In the genomic region with DNA sequence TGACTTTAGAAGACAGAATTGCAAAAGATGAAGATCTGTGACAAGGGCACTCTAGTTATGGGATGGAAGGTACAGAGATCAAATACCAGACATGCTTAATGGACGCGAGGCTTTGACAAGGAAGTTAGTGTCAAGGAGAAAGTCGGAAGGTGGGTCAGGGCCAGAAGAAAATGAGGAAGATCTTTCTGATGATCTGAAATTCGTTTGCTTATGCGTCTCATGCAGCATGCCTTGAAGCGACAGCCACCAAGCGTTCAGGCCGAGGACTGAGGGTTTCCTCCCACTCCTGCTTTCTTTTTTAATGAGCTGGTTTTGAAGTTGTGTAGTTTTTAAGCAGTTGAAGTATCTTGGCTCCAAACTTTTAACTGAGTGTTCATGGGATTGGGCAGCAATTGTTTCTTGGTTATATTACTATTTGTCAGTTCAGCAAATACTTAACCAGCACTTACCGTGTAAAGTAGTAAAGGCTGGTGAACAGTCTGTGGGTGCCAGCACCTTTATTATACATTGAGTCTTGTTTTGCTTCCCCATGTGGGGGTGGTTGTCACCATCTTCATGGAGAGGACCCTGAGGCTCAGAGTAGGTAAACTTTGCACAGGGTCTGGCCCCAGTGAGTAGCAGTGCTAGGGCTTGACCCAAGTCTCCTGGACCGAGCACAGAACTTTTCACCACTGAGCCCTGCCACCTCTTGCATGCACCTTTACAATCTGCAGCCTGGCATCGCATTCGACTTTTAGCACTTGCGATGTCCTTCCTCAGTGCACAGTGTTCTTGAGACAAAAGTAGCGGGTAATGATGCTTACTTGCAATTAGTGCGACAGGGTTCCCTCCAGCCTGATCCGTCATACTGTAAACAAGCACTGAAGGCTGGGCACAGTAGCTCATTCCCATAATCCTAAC, we compare ENCODE assay signal across 1 cellular context.
A peak's percentile ranks its signal among the peaks of the same experiment; 100 is the strongest.
TF ChIP-seq lines count a peak whose summit lies in the region.

No MANE protein-coding gene starts in this region.

TF ChIP-seq in A549, 52 proteins besides CTCF, POLR2A, EP300 and RAD21:
- TF ChIP-seq, protein P1, sequence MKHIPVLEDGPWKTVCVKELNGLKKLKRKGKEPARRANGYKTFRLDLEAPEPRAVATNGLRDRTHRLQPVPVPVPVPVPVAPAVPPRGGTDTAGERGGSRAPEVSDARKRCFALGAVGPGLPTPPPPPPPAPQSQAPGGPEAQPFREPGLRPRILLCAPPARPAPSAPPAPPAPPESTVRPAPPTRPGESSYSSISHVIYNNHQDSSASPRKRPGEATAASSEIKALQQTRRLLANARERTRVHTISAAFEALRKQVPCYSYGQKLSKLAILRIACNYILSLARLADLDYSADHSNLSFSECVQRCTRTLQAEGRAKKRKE (CRISPR knock-in tag; IDR thresholded peaks at IDR 0.05; ENCODE audit: low read depth): no peak
- no peak for TF ChIP-seq EHF (CRISPR knock-in tag; IDR thresholded peaks at IDR 0.05)
- TF ChIP-seq MAFK (IDR thresholded peaks at IDR 0.05; ENCODE audit: partially characterized antibody): peak; percentile 44
TF ChIP-seq in A549: peak in this region for 1.
